Comparison of ENCODE assay signal across 1 cellular context in the genomic region with DNA sequence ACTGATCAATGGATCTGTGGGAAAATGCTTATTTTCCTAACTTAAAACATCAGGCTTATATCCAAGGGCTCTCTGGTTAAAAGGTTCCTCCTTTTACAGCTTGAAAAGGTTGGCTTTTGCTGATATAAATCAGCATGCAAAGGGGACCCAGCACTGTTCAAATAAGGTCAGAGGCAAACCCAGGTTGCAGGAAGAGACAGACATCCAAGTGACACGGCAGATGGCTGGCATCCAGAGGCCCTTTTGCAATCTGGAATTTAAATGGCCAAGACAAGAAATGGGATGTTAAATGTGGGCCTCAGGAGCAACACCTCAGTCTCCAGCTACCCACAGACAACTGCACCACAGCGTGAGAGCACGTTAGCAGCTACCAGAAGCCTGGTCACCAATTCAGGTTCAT.
A peak's percentile ranks its signal among the peaks of the same experiment; 100 is the strongest.
TF ChIP-seq lines count a peak whose summit lies in the region.

No MANE protein-coding gene starts in this region.

TF ChIP-seq in liver, 16 proteins besides CTCF, POLR2A, EP300 and RAD21 (continued from another document):
- TF ChIP-seq ATF3 (IDR thresholded peaks at IDR 0.05), result no peak
- TF ChIP-seq HNF4A (conservative IDR thresholded peaks at IDR 0.05), result peak; percentile 62 to 77
- TF ChIP-seq GABPA (IDR thresholded peaks at IDR 0.05 in 1 of 2, conservative IDR thresholded peaks at IDR 0.05 in 1 of 2), result no peak
- TF ChIP-seq JUND (IDR thresholded peaks at IDR 0.05), result peak in 1 of 2 donors; percentile 48
- TF ChIP-seq, protein P1, sequence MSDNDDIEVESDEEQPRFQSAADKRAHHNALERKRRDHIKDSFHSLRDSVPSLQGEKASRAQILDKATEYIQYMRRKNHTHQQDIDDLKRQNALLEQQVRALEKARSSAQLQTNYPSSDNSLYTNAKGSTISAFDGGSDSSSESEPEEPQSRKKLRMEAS (IDR thresholded peaks at IDR 0.05), result peak; percentile 22
- peak; percentile 40 for TF ChIP-seq FOXA1 (IDR thresholded peaks at IDR 0.05)
- peak; percentile 92 to 94 for TF ChIP-seq RXRA (IDR thresholded peaks at IDR 0.05)
- TF ChIP-seq YY1 (IDR thresholded peaks at IDR 0.05), result peak; percentile 34
- TF ChIP-seq SP1 (IDR thresholded peaks at IDR 0.05), result peak; percentile 69
- TF ChIP-seq, protein P2, sequence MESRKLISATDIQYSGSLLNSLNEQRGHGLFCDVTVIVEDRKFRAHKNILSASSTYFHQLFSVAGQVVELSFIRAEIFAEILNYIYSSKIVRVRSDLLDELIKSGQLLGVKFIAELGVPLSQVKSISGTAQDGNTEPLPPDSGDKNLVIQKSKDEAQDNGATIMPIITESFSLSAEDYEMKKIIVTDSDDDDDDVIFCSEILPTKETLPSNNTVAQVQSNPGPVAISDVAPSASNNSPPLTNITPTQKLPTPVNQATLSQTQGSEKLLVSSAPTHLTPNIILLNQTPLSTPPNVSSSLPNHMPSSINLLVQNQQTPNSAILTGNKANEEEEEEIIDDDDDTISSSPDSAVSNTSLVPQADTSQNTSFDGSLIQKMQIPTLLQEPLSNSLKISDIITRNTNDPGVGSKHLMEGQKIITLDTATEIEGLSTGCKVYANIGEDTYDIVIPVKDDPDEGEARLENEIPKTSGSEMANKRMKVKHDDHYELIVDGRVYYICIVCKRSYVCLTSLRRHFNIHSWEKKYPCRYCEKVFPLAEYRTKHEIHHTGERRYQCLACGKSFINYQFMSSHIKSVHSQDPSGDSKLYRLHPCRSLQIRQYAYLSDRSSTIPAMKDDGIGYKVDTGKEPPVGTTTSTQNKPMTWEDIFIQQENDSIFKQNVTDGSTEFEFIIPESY (IDR thresholded peaks at IDR 0.05), result peak; percentile 22
- TF ChIP-seq HNF4G (IDR thresholded peaks at IDR 0.05), result peak; percentile 6
- TF ChIP-seq NR2F2 (IDR thresholded peaks at IDR 0.05), result peak; percentile 8
